ENCODE assay signal across 8 cellular contexts in genomic region chr3:38651153-38651789, GRCh38. TPM values are rescaled to one million over a fixed set of nuclear protein-coding genes. Genes with fewer than 3 reads are reported as not detected.
DNase-seq lines count a peak whose midpoint lies in the region; ATAC-seq and TF ChIP-seq lines count a peak whose summit lies in the region.

No MANE protein-coding gene starts in this region.

- ATAC-seq in GM18511 (IDR thresholded peaks at IDR 0.05; ENCODE audit: unreplicated experiment) (peak; percentile 72), HG03196 (IDR thresholded peaks at IDR 0.05; ENCODE audit: unreplicated experiment) (peak; percentile 50)

- H3K9me3 ChIP-seq in A673 (ENCODE audit: low read depth, low read length, poor library complexity, severe bottlenecking) (no peaks in the 10 kb centered on the region), fibroblast of lung (ENCODE audit: control insufficient read depth, insufficient read depth, low read depth, low read length) (no peaks in the 10 kb centered on the region), stomach (no peaks in the 10 kb centered on the region)

- H3K27me3 ChIP-seq in A673 (replicated peaks; ENCODE audit: insufficient read depth, low read depth, low read length, poor library complexity) (no peaks in the 10 kb centered on the region), fibroblast of lung (ENCODE audit: control insufficient read depth, insufficient read depth, low read length) (peaks cover 12% of the 10 kb centered on the region), stomach (peaks cover 0 to 86% (median 38%) of the 10 kb centered on the region in 3 donors)

- DNase-seq in A673 (ENCODE audit: low spot score) = peak; percentile 60
- peak; percentile 33 to 48 for DNase-seq in NOMO-1 (lab: John Stamatoyannopoulos, UW; ENCODE audit: unreplicated experiment in 2 of 2)
- DNase-seq in activated T-cell treated with anti-CD3 and anti-CD28 coated beads for 1 hour (ENCODE audit: low read depth) = peak; percentile 54
- peak; percentile 35 to 55 for DNase-seq in fibroblast of lung (ENCODE audit: low read depth in 2 of 2)
- peak; percentile 68 for DNase-seq in stomach

- intact Hi-C loops in A673 (cut with micrococcal nuclease; ENCODE audit: unreplicated experiment) (loop anchor here (1.0 kb wide), 1 partner anchor 130 kb away; no protein-coding TSS in a partner anchor), stomach (cut with DNase I; ENCODE audit: low total_unique reads) (no loop called here)

- peak; percentile 71 for TF ChIP-seq CTCF in A673 (conservative IDR thresholded peaks at IDR 0.05; ENCODE audit: low read depth, low read length)
- TF ChIP-seq CTCF in fibroblast of lung (conservative IDR thresholded peaks at IDR 0.05 in 1 of 2, IDR thresholded peaks at IDR 0.05 in 1 of 2; ENCODE audit: low read depth in 1 of 2, low read length in 2 of 2) = peak; percentile 94 to 99
- peak; percentile 92 to 99 (median 98) for TF ChIP-seq CTCF in nephron (IDR thresholded peaks at IDR 0.05; ENCODE audit: unreplicated experiment in 3 of 3)
- peak in 5 of 7 experiments; percentile 71 to 95 (median 92) for TF ChIP-seq CTCF in stomach (IDR thresholded peaks at IDR 0.05)

- H3K27me3 Mint-ChIP-seq in nephron (ENCODE audit: low read depth) = peaks cover 28% of the 10 kb centered on the region

- H3K4me1 Mint-ChIP-seq in nephron = peaks cover 4% of the 10 kb centered on the region

- H3K4me2 ChIP-seq in fibroblast of lung (ENCODE audit: extremely low read depth, insufficient read depth, low read length) = no peak overlapping the region

- H4K20me1 ChIP-seq in fibroblast of lung (ENCODE audit: control insufficient read depth, extremely low read depth, insufficient read depth, low read length) = no peaks in the 10 kb centered on the region

- CTCF ChIA-PET in A673 (lab: Charles Lee) = interaction anchor here (1.4 kb wide), 1 partner anchor 155 kb away, joined by 3 read pairs; the partner anchor contains the start of gene EXOG

- H3K4me1 ChIP-seq in A673 (ENCODE audit: insufficient read depth, low read length, poor library complexity, severe bottlenecking) = no peaks in the 10 kb centered on the region
- peaks cover 4% of the 10 kb centered on the region for H3K4me1 ChIP-seq in fibroblast of lung (ENCODE audit: control insufficient read depth, extremely low read depth, insufficient read depth, low read length)
- peaks cover 15 to 28% (median 22%) of the 10 kb centered on the region in 4 donors for H3K4me1 ChIP-seq in stomach

- no peaks in the 10 kb centered on the region for H3K36me3 Mint-ChIP-seq in nephron (ENCODE audit: low read depth)

- no peak overlapping the region for H3K27ac ChIP-seq in A673 (ENCODE audit: low read depth, low read length, poor library complexity, severe bottlenecking)
- H3K27ac ChIP-seq in fibroblast of lung (ENCODE audit: insufficient read depth, low read length) = no peak overlapping the region
- H3K27ac ChIP-seq in stomach = no peak overlapping the region

- H3K36me3 ChIP-seq in A673 (ENCODE audit: insufficient read depth, low read length, poor library complexity, severe bottlenecking) (no peaks in the 10 kb centered on the region), fibroblast of lung (ENCODE audit: control insufficient read depth, insufficient read depth, low read length) (no peaks in the 10 kb centered on the region), stomach (no peaks in the 10 kb centered on the region)

- no peak overlapping the region for H3K9ac ChIP-seq in fibroblast of lung (ENCODE audit: insufficient read depth, low read length)

- H3K27ac Mint-ChIP-seq in nephron = no peak overlapping the region

- peak overlapping the region in 2 of 3 experiments; percentile 59 to 60 for H3K4me3 Mint-ChIP-seq in nephron

- no TSS peak for BruUV-seq in A673 (replicated peaks; lab: Mats Ljungman, UMichigan)

- WGBS in stomach, 5 donors = 10 to 25% (median 12%) methylated on average over 11 to 19 of the region's 19 CpGs

- no peak overlapping the region for H2AFZ ChIP-seq in fibroblast of lung (ENCODE audit: low read length)

- H3K79me2 ChIP-seq in fibroblast of lung (ENCODE audit: control insufficient read depth, insufficient read depth, low read length) = no peaks in the 10 kb centered on the region

- no peaks in the 10 kb centered on the region for H3K9me3 Mint-ChIP-seq in nephron

- TF ChIP-seq EP300 in stomach (IDR thresholded peaks at IDR 0.05) = no peak

- POLR2A ChIA-PET in A673 (lab: Charles Lee; ENCODE audit: low non-redundant PET) = no interaction called here

- H3K4me3 ChIP-seq in A673 (ENCODE audit: low read depth, low read length, poor library complexity, severe bottlenecking) (no peak overlapping the region), fibroblast of lung (replicated peaks in 1 of 4; ENCODE audit: control extremely low read depth in 1 of 4, insufficient read depth in 1 of 4, low read depth in 3 of 4, low read length in 4 of 4) (no peak overlapping the region), stomach (peak overlapping the region in 1 of 4 donors; percentile 12)

- no peak for TF ChIP-seq POLR2A in stomach (IDR thresholded peaks at IDR 0.05)

RNA-seq across cellular contexts. Expression of gene SCN5A, which starts 1.8 kb away (rescaled TPM):
- total RNA-seq in A673 (2021) (0.54 and 1.0 TPM in 2 replicates), fibroblast of lung (0.50 and 0.77 TPM in 2 replicates), stomach (1 to 10 TPM in 1 of 5 donors, under 1 TPM in 1, not detected in 3; 0.14 to 1.1 TPM)
- polyA plus RNA-seq in fibroblast of lung (0.27 and 0.61 TPM in 2 replicates), stomach (under 1 TPM in 2 of 3 donors, not detected in 1; 0.05 to 0.06 TPM)
- 0.36 and 0.56 TPM in 2 replicates for polyA plus RNA-seq in fibroblast of lung (2012)
- 1.3 and 2.4 TPM in 2 replicates for polyA minus RNA-seq in fibroblast of lung (ENCODE audit: low replicate concordance)
